ENCODE assay signal across 12 cellular contexts in genomic region chr20:19658137-19658536, GRCh38.
DNase-seq lines count a peak whose midpoint lies in the region; ATAC-seq and TF ChIP-seq lines count a peak whose summit lies in the region.
"Had no signal": no experiment of that assay in that cellular context is flagged by ENCODE, and none has a peak within 500 bp of the region (broad histone marks: within the 10 kb centered on the region; RNA-seq: fewer than 3 reads in every experiment).

No MANE protein-coding gene starts in this region.

- peak; percentile 6 for DNase-seq in activated CD8-positive, alpha-beta T cell treated with anti-CD3 and anti-CD28 coated beads for 36 hours
- no peak for DNase-seq in activated CD8-positive, alpha-beta T cell treated with anti-CD3 and anti-CD28 coated beads, Interleukin-2, amount 10 ng/mL, durations not matched to agents 7 days and 5 days
- DNase-seq in KBM-7 (peak; percentile 37), nucleus accumbens (lab: John Stamatoyannopoulos, UW) (no peak)
- DNase-seq in effector CD4-positive, alpha-beta T cell: no peak
- DNase-seq: activated CD8-positive, alpha-beta memory T cell treated with anti-CD3 and anti-CD28 coated beads, Interleukin-2, amount 50 U/mL, for 48 hours; colonic mucosa; occipital lobe had no signal

- POLR2A ChIA-PET in activated CD8-positive, alpha-beta T cell treated with anti-CD3 and anti-CD28 coated beads for 36 hours (lab: Charles Lee): no interaction called here
- POLR2A ChIA-PET in activated CD8-positive, alpha-beta T cell treated with anti-CD3 and anti-CD28 coated beads, Interleukin-2, amount 10 ng/mL, durations not matched to agents 7 days and 5 days (lab: Charles Lee): no interaction called here

- in situ Hi-C loops in KBM-7 (cut with MboI; ENCODE audit: low pct_unique_long_range_greater_than_20kb, low sequenced_read_pairs): no loop called here

- H3K4me3 Mint-ChIP-seq in activated CD8-positive, alpha-beta T cell treated with anti-CD3 and anti-CD28 coated beads for 36 hours: no peak overlapping the region
- no peak overlapping the region for H3K4me3 Mint-ChIP-seq in activated CD8-positive, alpha-beta T cell treated with anti-CD3 and anti-CD28 coated beads, Interleukin-2, amount 10 ng/mL, durations not matched to agents 7 days and 5 days
- peak overlapping the region; percentile 60 for H3K4me3 Mint-ChIP-seq in stimulated activated memory B cell treated with anti-CD40 and anti-IgM and Interleukin-4, amounts not matched to agents 10 μg/mL and 1 μg/mL and 100 μg/mL, for 72 hours

- no peak for ATAC-seq in activated CD8-positive, alpha-beta T cell treated with anti-CD3 and anti-CD28 coated beads for 36 hours
- ATAC-seq in activated CD8-positive, alpha-beta T cell treated with anti-CD3 and anti-CD28 coated beads, Interleukin-2, amount 10 ng/mL, durations not matched to agents 7 days and 5 days: no peak
- ATAC-seq in HG02588 (IDR thresholded peaks at IDR 0.05; ENCODE audit: unreplicated experiment) (peak; percentile 83), SK-N-SH treated with all-trans-retinoic acid at 6 μM for 48 hours (no peak)
- peak; percentile 90 for ATAC-seq in stimulated activated memory B cell treated with anti-CD40 and anti-IgM and Interleukin-4, amounts not matched to agents 10 μg/mL and 1 μg/mL and 100 μg/mL, for 72 hours
- ATAC-seq: A549 had no signal

- no peak for TF ChIP-seq CTCF in activated CD8-positive, alpha-beta T cell treated with anti-CD3 and anti-CD28 coated beads for 36 hours (IDR thresholded peaks at IDR 0.05)

- H3K4me1 Mint-ChIP-seq in activated CD8-positive, alpha-beta T cell treated with anti-CD3 and anti-CD28 coated beads for 36 hours (ENCODE audit: low read depth): no peaks in the 10 kb centered on the region
- H3K4me1 Mint-ChIP-seq in activated CD8-positive, alpha-beta T cell treated with anti-CD3 and anti-CD28 coated beads, Interleukin-2, amount 10 ng/mL, durations not matched to agents 7 days and 5 days (ENCODE audit: low read depth): peaks cover 2% of the 10 kb centered on the region
- peaks cover 45% of the 10 kb centered on the region for H3K4me1 Mint-ChIP-seq in stimulated activated memory B cell treated with anti-CD40 and anti-IgM and Interleukin-4, amounts not matched to agents 10 μg/mL and 1 μg/mL and 100 μg/mL, for 72 hours

- no peaks in the 10 kb centered on the region for H3K36me3 Mint-ChIP-seq in activated CD8-positive, alpha-beta T cell treated with anti-CD3 and anti-CD28 coated beads for 36 hours (ENCODE audit: low read depth)
- no peaks in the 10 kb centered on the region for H3K36me3 Mint-ChIP-seq in activated CD8-positive, alpha-beta T cell treated with anti-CD3 and anti-CD28 coated beads, Interleukin-2, amount 10 ng/mL, durations not matched to agents 7 days and 5 days (ENCODE audit: low read depth)
- no peaks in the 10 kb centered on the region for H3K36me3 Mint-ChIP-seq in stimulated activated memory B cell treated with anti-CD40 and anti-IgM and Interleukin-4, amounts not matched to agents 10 μg/mL and 1 μg/mL and 100 μg/mL, for 72 hours

- CTCF ChIA-PET in activated CD8-positive, alpha-beta T cell treated with anti-CD3 and anti-CD28 coated beads for 36 hours (lab: Charles Lee): interaction anchor here (1.3 kb wide), 1 partner anchor 452 kb away, joined by 4 read pairs; no protein-coding TSS in a partner anchor
- CTCF ChIA-PET in activated CD8-positive, alpha-beta T cell treated with anti-CD3 and anti-CD28 coated beads, Interleukin-2, amount 10 ng/mL, durations not matched to agents 7 days and 5 days (lab: Charles Lee): no interaction called here

- H3K27ac Mint-ChIP-seq in activated CD8-positive, alpha-beta T cell treated with anti-CD3 and anti-CD28 coated beads for 36 hours: no peak overlapping the region
- no peak overlapping the region for H3K27ac Mint-ChIP-seq in activated CD8-positive, alpha-beta T cell treated with anti-CD3 and anti-CD28 coated beads, Interleukin-2, amount 10 ng/mL, durations not matched to agents 7 days and 5 days
- H3K27ac Mint-ChIP-seq in stimulated activated memory B cell treated with anti-CD40 and anti-IgM and Interleukin-4, amounts not matched to agents 10 μg/mL and 1 μg/mL and 100 μg/mL, for 72 hours: peak overlapping the region; percentile 66

- no peaks in the 10 kb centered on the region for H3K9me3 Mint-ChIP-seq in activated CD8-positive, alpha-beta T cell treated with anti-CD3 and anti-CD28 coated beads for 36 hours
- H3K9me3 Mint-ChIP-seq in activated CD8-positive, alpha-beta T cell treated with anti-CD3 and anti-CD28 coated beads, Interleukin-2, amount 10 ng/mL, durations not matched to agents 7 days and 5 days (ENCODE audit: insufficient read depth): no peaks in the 10 kb centered on the region
- no peaks in the 10 kb centered on the region for H3K9me3 Mint-ChIP-seq in stimulated activated memory B cell treated with anti-CD40 and anti-IgM and Interleukin-4, amounts not matched to agents 10 μg/mL and 1 μg/mL and 100 μg/mL, for 72 hours

- H3K27me3 Mint-ChIP-seq in activated CD8-positive, alpha-beta T cell treated with anti-CD3 and anti-CD28 coated beads for 36 hours: peaks cover 18% of the 10 kb centered on the region
- H3K27me3 Mint-ChIP-seq in activated CD8-positive, alpha-beta T cell treated with anti-CD3 and anti-CD28 coated beads, Interleukin-2, amount 10 ng/mL, durations not matched to agents 7 days and 5 days (ENCODE audit: low read depth): peaks cover 2% of the 10 kb centered on the region
- peaks cover 74% of the 10 kb centered on the region for H3K27me3 Mint-ChIP-seq in stimulated activated memory B cell treated with anti-CD40 and anti-IgM and Interleukin-4, amounts not matched to agents 10 μg/mL and 1 μg/mL and 100 μg/mL, for 72 hours

- intact Hi-C loops in activated CD8-positive, alpha-beta T cell treated with anti-CD3 and anti-CD28 coated beads for 36 hours (cut with micrococcal nuclease): no loop called here

TF ChIP-seq in SK-N-SH treated with all-trans-retinoic acid at 6 μM for 48 hours, 23 proteins besides CTCF, POLR2A, EP300 and RAD21:
- no peak for TF ChIP-seq TCF4 (CRISPR knock-in tag; IDR thresholded peaks at IDR 0.05; ENCODE audit: borderline replicate concordance)

Comparison
In these comparisons a context has a peak if more than half of its experiments do, and no peak if none do; other contexts are left out.
1. DNase-seq: peak in activated CD8-positive, alpha-beta T cell treated with anti-CD3 and anti-CD28 coated beads for 36 hours (single experiment) and KBM-7 (single experiment); none in activated CD8-positive, alpha-beta T cell treated with anti-CD3 and anti-CD28 coated beads, Interleukin-2, amount 10 ng/mL, durations not matched to agents 7 days and 5 days (single experiment), effector CD4-positive, alpha-beta T cell (single experiment) and nucleus accumbens (0 of 56).
2. ATAC-seq: peak in HG02588 (single experiment) and stimulated activated memory B cell treated with anti-CD40 and anti-IgM and Interleukin-4, amounts not matched to agents 10 μg/mL and 1 μg/mL and 100 μg/mL, for 72 hours (single experiment); none in activated CD8-positive, alpha-beta T cell treated with anti-CD3 and anti-CD28 coated beads for 36 hours (single experiment), activated CD8-positive, alpha-beta T cell treated with anti-CD3 and anti-CD28 coated beads, Interleukin-2, amount 10 ng/mL, durations not matched to agents 7 days and 5 days (single experiment) and SK-N-SH treated with all-trans-retinoic acid at 6 μM for 48 hours (single experiment).